27 cellular contexts compared by ENCODE assay signal in the genomic region with DNA sequence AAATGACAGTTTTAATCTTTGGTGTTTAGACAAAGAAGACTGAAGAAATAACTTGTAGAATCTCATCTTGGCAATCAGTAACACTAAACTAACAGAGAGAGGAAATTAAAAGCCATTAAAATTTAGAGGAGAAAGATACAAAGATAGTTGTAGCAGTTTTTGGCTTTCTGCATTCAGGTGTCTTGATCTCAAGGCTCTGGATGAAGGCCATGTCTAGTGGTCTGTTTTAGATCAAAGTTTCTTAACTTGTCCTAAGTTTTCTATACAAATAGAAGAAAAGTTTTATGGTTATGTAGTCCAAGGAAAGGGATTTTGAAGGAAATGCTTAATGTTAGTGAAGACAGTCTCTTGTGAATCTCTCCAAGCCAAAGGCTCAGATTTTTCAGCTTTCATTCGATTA.
"Had no signal": no experiment of that assay in that cellular context is flagged by ENCODE, and none has a peak within 500 bp of the region (broad histone marks: within the 10 kb centered on the region; RNA-seq: fewer than 3 reads in every experiment).

No MANE protein-coding gene starts in this region.

- H3K36me3 ChIP-seq: neural progenitor cell, ovary, right lobe of liver, spleen, suprapubic skin, tibial artery, transverse colon, upper lobe of right lung, uterus had no signal

- H3K27me3 ChIP-seq: neural progenitor cell, ovary, right lobe of liver, spleen, suprapubic skin, testis, tibial artery, transverse colon, upper lobe of right lung, uterus had no signal

- H3K9me3 ChIP-seq: ovary, psoas muscle, right lobe of liver, suprapubic skin, testis, tibial artery, transverse colon, upper lobe of right lung, uterus had no signal

- H3K4me3 ChIP-seq: neural progenitor cell, ovary, psoas muscle, right lobe of liver, skin epidermis, smooth muscle cell, spleen, suprapubic skin, testis, tibial artery, transverse colon, upper lobe of right lung, uterus had no signal

- H3K9ac ChIP-seq: neural progenitor cell, parathyroid adenoma had no signal

- H3K27ac ChIP-seq: neural progenitor cell, ovary, parathyroid adenoma, psoas muscle, right lobe of liver, skin epidermis, spleen, suprapubic skin, testis, tibial artery, upper lobe of right lung had no signal

- H3K4me1 ChIP-seq: neural progenitor cell, parathyroid adenoma, psoas muscle, right lobe of liver, spleen, suprapubic skin, testis, tibial artery, transverse colon, upper lobe of right lung, uterus had no signal

- DNase-seq: natural killer cell; occipital lobe; ovary; posterior cingulate gyrus; psoas muscle; right cardiac atrium; right lobe of liver; spleen; stimulated activated CD4-positive, alpha-beta T cell treated with anti-CD3 and anti-CD28 coated beads, Interleukin-12 subunit alpha, Interleukin-12 subunit beta, amount 100 ng/mL, for 4 hours; stimulated activated CD4-positive, alpha-beta T cell treated with anti-CD3 and anti-CD28 coated beads, Interleukin-1b, Interleukin-23, amount 100 ng/mL, for 48 hours; stimulated activated CD4-positive, alpha-beta T cell treated with anti-CD3 and anti-CD28 coated beads, Interleukin-4, amount 100 ng/mL, for 1 hour; stimulated activated CD4-positive, alpha-beta T cell treated with anti-CD3 and anti-CD28 coated beads, Interleukin-4, amount 100 ng/mL, for 4 hours; stimulated activated CD8-positive, alpha-beta memory T cell treated with anti-CD3 and anti-CD28 coated beads, Interleukin-4, amount 100 ng/mL, for 48 hours; stimulated activated naive CD4-positive, alpha-beta T cell; stimulated activated naive CD8-positive, alpha-beta T cell treated with anti-CD3 and anti-CD28 coated beads, Interleukin-15, amount 100 ng/mL, for 72 hours; stimulated activated naive CD8-positive, alpha-beta T cell treated with anti-CD3 and anti-CD28 coated beads, Interleukin-15, Interleukin-2, amounts not matched to agents 100 U/mL and 50 U/mL, for 24 hours; substantia nigra; testis; tibial artery; transverse colon; upper lobe of right lung had no signal
